ENCODE assay signal across 10 cellular contexts in genomic region chr12:21394830-21395626, GRCh38. TPM values are rescaled to one million over a fixed set of nuclear protein-coding genes. Genes with fewer than 3 reads are reported as not detected.
"Had no signal": no experiment of that assay in that cellular context is flagged by ENCODE, and none has a peak within 500 bp of the region (broad histone marks: within the 10 kb centered on the region; RNA-seq: fewer than 3 reads in every experiment).

No MANE protein-coding gene starts in this region.

RNA-seq across cellular contexts. Expression of gene IAPP, which starts 22.3 kb away (rescaled TPM):
- total RNA-seq: activated CD4-positive, alpha-beta memory T cell treated with anti-CD3 and anti-CD28 coated beads, Interleukin-2, amount 10 ng/mL, durations not matched to agents 7 days and 5 days; activated CD8-positive, alpha-beta memory T cell treated with anti-CD3 and anti-CD28 coated beads, Interleukin-2, amount 10 ng/mL, durations not matched to agents 7 days and 5 days; dermis blood vessel endothelial cell; foreskin keratinocyte; mucosa of descending colon; renal cortical epithelial cell; sigmoid colon; spleen; testis; upper lobe of left lung had no signal
